Comparison of ENCODE assay signal across 12 cellular contexts in genomic region chr9:127194881-127195713, GRCh38.
DNase-seq lines count a peak whose midpoint lies in the region; ATAC-seq and TF ChIP-seq lines count a peak whose summit lies in the region.
"Had no signal": no experiment of that assay in that cellular context is flagged by ENCODE, and none has a peak within 500 bp of the region (broad histone marks: within the 10 kb centered on the region; RNA-seq: fewer than 3 reads in every experiment).

No MANE protein-coding gene starts in this region.

- H3K27ac Mint-ChIP-seq in H9 (peak overlapping the region in 1 of 3 experiments; percentile 11; a peak in 1 of 7 replicates), WTC11 (no peak overlapping the region; the same call in 1 of the 2 replicates)
- H3K27ac Mint-ChIP-seq in activated T-cell treated with anti-CD3 and anti-CD28 coated beads, Interleukin-2, amount 50 U/mL, for 72 hours: no peak overlapping the region
- H3K27ac Mint-ChIP-seq: activated naive CD8-positive, alpha-beta T cell treated with anti-CD3 and anti-CD28 coated beads for 36 hours had no signal

- H3K18ac ChIP-seq in H9 (ENCODE audit: insufficient read length, low read depth, low read length): no peak overlapping the region

- H3K23ac ChIP-seq in H9 (ENCODE audit: insufficient read length, low read depth, low read length): no peak overlapping the region

- H2BK20ac ChIP-seq in H9 (ENCODE audit: low read depth, low read length, poor library complexity, severe bottlenecking): no peak overlapping the region

- H3K4me2 ChIP-seq in H9 (ENCODE audit: insufficient read depth, insufficient read length, low read length): no peak overlapping the region

- H3K4me3 Mint-ChIP-seq in H9: no peak overlapping the region
- no peak overlapping the region for H3K4me3 Mint-ChIP-seq in WTC11
- H3K4me3 Mint-ChIP-seq in activated T-cell treated with anti-CD3 and anti-CD28 coated beads, Interleukin-2, amount 50 U/mL, for 72 hours: no peak overlapping the region
- H3K4me3 Mint-ChIP-seq: activated naive CD8-positive, alpha-beta T cell treated with anti-CD3 and anti-CD28 coated beads for 36 hours had no signal

- H2AFZ ChIP-seq in H9 (ENCODE audit: low read length): no peak overlapping the region

- H2BK120ac ChIP-seq in H9 (ENCODE audit: low read depth, low read length, poor library complexity, severe bottlenecking): no peak overlapping the region

- no peaks in the 10 kb centered on the region for H3K23me2 ChIP-seq in H9 (ENCODE audit: insufficient read length, low read depth, low read length, poor library complexity, severe bottlenecking)

- H3K9ac ChIP-seq in H9 (ENCODE audit: extremely low read depth, insufficient read length, low read length): no peak overlapping the region

- H3K27me3 Mint-ChIP-seq in H9 (ENCODE audit: low read depth) (no peaks in the 10 kb centered on the region), WTC11 (ENCODE audit: low read depth) (no peaks in the 10 kb centered on the region)
- peaks cover 6% of the 10 kb centered on the region for H3K27me3 Mint-ChIP-seq in activated T-cell treated with anti-CD3 and anti-CD28 coated beads, Interleukin-2, amount 50 U/mL, for 72 hours (ENCODE audit: low read depth)

- no peak overlapping the region for H3K4ac ChIP-seq in H9 (ENCODE audit: low read depth, low read length)

- TF ChIP-seq CTCF in H9 (conservative IDR thresholded peaks at IDR 0.05): peak; percentile 48
- TF ChIP-seq CTCF in WTC11 (IDR thresholded peaks at IDR 0.05): no peak

- no peak overlapping the region for H3K56ac ChIP-seq in H9 (ENCODE audit: insufficient read length, low read depth, low read length)

- H2BK15ac ChIP-seq in H9 (ENCODE audit: low read depth, low read length): no peak overlapping the region

- peaks cover 2 to 14% of the 10 kb centered on the region in 2 experiments; a peak in 3 of 4 replicates for H3K4me1 Mint-ChIP-seq in H9
- peaks cover 7% of the 10 kb centered on the region for H3K4me1 Mint-ChIP-seq in WTC11
- H3K4me1 Mint-ChIP-seq in activated T-cell treated with anti-CD3 and anti-CD28 coated beads, Interleukin-2, amount 50 U/mL, for 72 hours (ENCODE audit: low read depth): no peaks in the 10 kb centered on the region

- H3T11ph ChIP-seq in H9 (ENCODE audit: low read length): no peak overlapping the region

- H4K20me1 ChIP-seq in H9 (ENCODE audit: control insufficient read depth, insufficient read depth, insufficient read length): no peaks in the 10 kb centered on the region

- no peak overlapping the region for H3K27ac ChIP-seq in H9 (ENCODE audit: insufficient read length, low read depth, low read length)
- H3K27ac ChIP-seq: right lobe of liver had no signal

- H3K4me1 ChIP-seq in H9 (ENCODE audit: insufficient read depth, low read length): no peaks in the 10 kb centered on the region
- H3K4me1 ChIP-seq: right lobe of liver had no signal

- no peak overlapping the region for H2BK5ac ChIP-seq in H9 (ENCODE audit: insufficient read length, low read length)

- H3K36me3 Mint-ChIP-seq in H9 (ENCODE audit: insufficient read depth in 1 of 3, low read depth in 3 of 3) (peaks cover 0 to 2% (median under 1%) of the 10 kb centered on the region in 3 experiments; a peak in 1 of 7 replicates), WTC11 (no peaks in the 10 kb centered on the region)
- H3K36me3 Mint-ChIP-seq in activated T-cell treated with anti-CD3 and anti-CD28 coated beads, Interleukin-2, amount 50 U/mL, for 72 hours (ENCODE audit: insufficient read depth in 2 of 2): no peaks in the 10 kb centered on the region
- H3K36me3 Mint-ChIP-seq: activated naive CD8-positive, alpha-beta T cell treated with anti-CD3 and anti-CD28 coated beads for 36 hours had no signal

- no peaks in the 10 kb centered on the region for H3K79me1 ChIP-seq in H9 (ENCODE audit: insufficient read depth, low read depth, low read length, poor library complexity, severe bottlenecking)

- peak; percentile 41 for ATAC-seq in WTC11
- ATAC-seq in activated T-cell treated with anti-CD3 and anti-CD28 coated beads, Interleukin-2, amount 50 U/mL, for 72 hours (replicated peaks in 1 of 2): no peak
- ATAC-seq in GM19328 (IDR thresholded peaks at IDR 0.05; ENCODE audit: unreplicated experiment): no peak
- ATAC-seq in GM19324 (IDR thresholded peaks at IDR 0.05; ENCODE audit: low FRiP score, unreplicated experiment): no peak

- H3K27me3 ChIP-seq in H9 (ENCODE audit: insufficient read depth, low read length): no peaks in the 10 kb centered on the region
- H3K27me3 ChIP-seq: right lobe of liver had no signal

- no peak overlapping the region for H4K5ac ChIP-seq in H9 (ENCODE audit: insufficient read length, low read depth, low read length)

- no peaks in the 10 kb centered on the region for H3K79me2 ChIP-seq in H9 (ENCODE audit: insufficient read depth, low read length)

- peak; percentile 99 for DNase-seq in A172 (ENCODE audit: low spot score)
- DNase-seq in H9: peak; percentile 63
- peak; percentile 39 for DNase-seq in WTC11 (ENCODE audit: low spot score)
- peak; percentile 18 for DNase-seq in kidney glomerular epithelial cell (lab: John Stamatoyannopoulos, UW)
- no peak for DNase-seq in activated T-cell treated with anti-CD3 and anti-CD28 coated beads, Interleukin-2, amount 50 U/mL, for 72 hours
- no peak for DNase-seq in cerebellar cortex (ENCODE audit: low spot score)
- DNase-seq: activated naive CD8-positive, alpha-beta T cell treated with anti-CD3 and anti-CD28 coated beads for 36 hours; NCI-H446; right lobe of liver; trophoblast cell had no signal

- H3K9me3 ChIP-seq in H9 (ENCODE audit: control insufficient read depth, low read depth, low read length): no peaks in the 10 kb centered on the region
- H3K9me3 ChIP-seq: right lobe of liver had no signal

- no peak overlapping the region for H2BK12ac ChIP-seq in H9 (ENCODE audit: insufficient read length, low read depth, low read length)

- CTCF ChIA-PET in WTC11 (lab: Charles Lee): interaction anchor here (0.7 to 2.4 kb wide), 19 partner anchors 8 to 281 kb away, joined by 3 to 16 read pairs (median 4); partner anchors contain the start of genes ANGPTL2 and RALGPS1

- POLR2A ChIA-PET in WTC11 (lab: Charles Lee): no interaction called here

- no peak overlapping the region for H2AK5ac ChIP-seq in H9 (ENCODE audit: insufficient read length, low read length)

- H4K8ac ChIP-seq in H9 (replicated peaks; ENCODE audit: insufficient read length, low read depth, low read length): no peak overlapping the region

- H3K14ac ChIP-seq in H9 (ENCODE audit: insufficient read depth, low read length): no peak overlapping the region

- H4K91ac ChIP-seq in H9 (ENCODE audit: insufficient read length, low read depth, low read length): no peak overlapping the region

- no peaks in the 10 kb centered on the region for H3K9me3 Mint-ChIP-seq in H9
- no peaks in the 10 kb centered on the region for H3K9me3 Mint-ChIP-seq in WTC11
- no peaks in the 10 kb centered on the region for H3K9me3 Mint-ChIP-seq in activated T-cell treated with anti-CD3 and anti-CD28 coated beads, Interleukin-2, amount 50 U/mL, for 72 hours
- H3K9me3 Mint-ChIP-seq: activated naive CD8-positive, alpha-beta T cell treated with anti-CD3 and anti-CD28 coated beads for 36 hours had no signal

- WGBS in H9 (ENCODE audit: extremely low coverage, insufficient read length, low lambda C conversion rate): no CpG with 5 or more reads among the region's 12 CpGs

TF ChIP-seq in WTC11, 78 proteins besides CTCF, POLR2A, EP300 and RAD21:
- TF ChIP-seq MXD4 (CRISPR knock-in tag; IDR thresholded peaks at IDR 0.05; ENCODE audit: borderline replicate concordance) (no peak), TCF7 (CRISPR knock-in tag; IDR thresholded peaks at IDR 0.05; ENCODE audit: low read depth) (0 out of 2 replicates have a peak, but pooled peaks have one; percentile 30), CDX4 (CRISPR knock-in tag; IDR thresholded peaks at IDR 0.05; ENCODE audit: borderline replicate concordance) (no peak), SMAD3 (CRISPR knock-in tag; IDR thresholded peaks at IDR 0.05; ENCODE audit: borderline replicate concordance) (no peak), CREB1 (CRISPR knock-in tag; IDR thresholded peaks at IDR 0.05) (no peak), ZSCAN18 (CRISPR knock-in tag; IDR thresholded peaks at IDR 0.05) (no peak), ZNF396 (CRISPR knock-in tag; IDR thresholded peaks at IDR 0.05; ENCODE audit: borderline replicate concordance) (no peak)
TF ChIP-seq in WTC11: peak in this region for 1.

Comparison
In these comparisons a context has a peak if more than half of its experiments do, and no peak if none do; other contexts are left out.
1. DNase-seq: peak in A172 (single experiment), H9 (single experiment), WTC11 (single experiment) and kidney glomerular epithelial cell (single experiment); none in activated T-cell treated with anti-CD3 and anti-CD28 coated beads, Interleukin-2, amount 50 U/mL, for 72 hours (0 of 2) and cerebellar cortex (single experiment).